In genomic region chr6:45955597-45955996, GRCh38 we compare ENCODE assay signal across 24 cellular contexts.
"Had no signal": no experiment of that assay in that cellular context is flagged by ENCODE, and none has a peak within 500 bp of the region (broad histone marks: within the 10 kb centered on the region; RNA-seq: fewer than 3 reads in every experiment).

No MANE protein-coding gene starts in this region.

- DNase-seq: activated CD4-positive, alpha-beta memory T cell treated with anti-CD3 and anti-CD28 coated beads, Interleukin-2, amount 10 ng/mL, durations not matched to agents 7 days and 5 days; activated CD4-positive, alpha-beta T cell treated with anti-CD3 and anti-CD28 coated beads for 1 hour; activated CD4-positive, alpha-beta T cell treated with anti-CD3 and anti-CD28 coated beads for 4 hours; activated CD4-positive, alpha-beta T cell treated with anti-CD3 and anti-CD28 coated beads, Interleukin-2, amount 10 ng/mL, durations not matched to agents 7 days and 5 days; activated CD4-positive, alpha-beta T cell treated with anti-CD3 and anti-CD28 coated beads, Interleukin-2, amount 50 U/mL, for 4 hours; activated CD8-positive, alpha-beta memory T cell treated with anti-CD3 and anti-CD28 coated beads, Interleukin-2, amount 50 U/mL, for 48 hours; activated gamma-delta T cell; activated naive CD4-positive, alpha-beta T cell; activated naive CD4-positive, alpha-beta T cell treated with anti-CD3 and anti-CD28 coated beads, Interleukin-2, amount 10 ng/mL, durations not matched to agents 7 days and 5 days; activated naive CD8-positive, alpha-beta T cell treated with anti-CD3 and anti-CD28 coated beads, Interleukin-2, amount 10 ng/mL, durations not matched to agents 7 days and 5 days; activated T-cell treated with anti-CD3 and anti-CD28 coated beads for 4 hours; activated T-cell treated with anti-CD3 and anti-CD28 coated beads, Interleukin-2, amount 50 U/mL, for 24 hours; activated T-cell treated with anti-CD3 and anti-CD28 coated beads, Interleukin-2, amount 50 U/mL, for 72 hours; brain microvascular endothelial cell; dorsolateral prefrontal cortex; effector memory CD8-positive, alpha-beta T cell; erythroblast; foreskin keratinocyte; T-helper 2 cell had no signal

- H3K27me3 ChIP-seq: brain microvascular endothelial cell, esophagus muscularis mucosa, gastroesophageal sphincter had no signal

- ATAC-seq: activated naive CD4-positive, alpha-beta T cell treated with anti-CD3 and anti-CD28 coated beads, Interleukin-2, amount 50 U/mL, for 72 hours; activated T-cell treated with anti-CD3 and anti-CD28 coated beads, Interleukin-2, amount 50 U/mL, for 72 hours; effector memory CD8-positive, alpha-beta T cell; foreskin keratinocyte; gastroesophageal sphincter had no signal

- H3K27ac ChIP-seq: brain microvascular endothelial cell, coronary artery, dorsolateral prefrontal cortex, esophagus muscularis mucosa, foreskin keratinocyte, gastroesophageal sphincter, VCaP had no signal

- H3K4me1 ChIP-seq: foreskin keratinocyte had no signal

- H3K9me3 ChIP-seq: esophagus muscularis mucosa, gastroesophageal sphincter had no signal

- H3K4me3 ChIP-seq: coronary artery, dorsolateral prefrontal cortex, esophagus muscularis mucosa, gastroesophageal sphincter had no signal

- H3K36me3 ChIP-seq: brain microvascular endothelial cell, gastroesophageal sphincter had no signal
